In genomic region chr11:18013790-18014507, GRCh38 we compare ENCODE assay signal across 8 cellular contexts. TPM values are rescaled to one million over a fixed set of nuclear protein-coding genes. Genes with fewer than 3 reads are reported as not detected.
DNase-seq lines count a peak whose midpoint lies in the region; ATAC-seq and TF ChIP-seq lines count a peak whose summit lies in the region.

No MANE protein-coding gene starts in this region.

- no peaks in the 10 kb centered on the region for H3K9me3 ChIP-seq in Panc1 (ENCODE audit: control insufficient read depth, insufficient read depth, low read depth, low read length)
- no peaks in the 10 kb centered on the region for H3K9me3 ChIP-seq in effector memory CD4-positive, alpha-beta T cell (ENCODE audit: control insufficient read depth, low read length)

- in situ Hi-C loops in Panc1 (cut with HindIII; ENCODE audit: low pct_unique_long_range_greater_than_20kb, low sequenced_read_pairs), result no loop called here

- no TSS peak for BruUV-seq in Panc1 (replicated peaks; lab: Mats Ljungman, UMichigan)

- intact Hi-C loops in Panc1 (cut with micrococcal nuclease; ENCODE audit: unreplicated experiment), result loop anchor here (5.0 kb wide), 1 partner anchor 88 kb away; no protein-coding TSS in a partner anchor

- peak overlapping the region; percentile 79 for H3K27ac Mint-ChIP-seq in neural crest cell (ENCODE audit: unreplicated experiment)

- DNase-seq in NCI-H1092 treated with DMSO at 0.1 percent for 48 hours (lab: John Stamatoyannopoulos, UW), result peak; percentile 62
- DNase-seq in NCI-H1092 (lab: John Stamatoyannopoulos, UW), result no peak
- no peak for DNase-seq in Panc1 (ENCODE audit: low read depth, low spot score)
- no peak for DNase-seq in effector memory CD4-positive, alpha-beta T cell
- DNase-seq in neural crest cell (ENCODE audit: low read depth, low spot score), result peak; percentile 3
- no peak for DNase-seq in pons (ENCODE audit: low spot score)

- peaks cover 21% of the 10 kb centered on the region for H3K27me3 Mint-ChIP-seq in neural crest cell (ENCODE audit: low read depth)

- no peaks in the 10 kb centered on the region for H3K36me3 ChIP-seq in Panc1 (ENCODE audit: control insufficient read depth, insufficient read depth, low read length)
- no peaks in the 10 kb centered on the region for H3K36me3 ChIP-seq in effector memory CD4-positive, alpha-beta T cell (ENCODE audit: control insufficient read depth, insufficient read depth, low read length)

- peaks cover 9% of the 10 kb centered on the region; the same call in 1 of the 2 replicates for H3K4me1 ChIP-seq in Panc1 (ENCODE audit: control insufficient read depth, insufficient read depth, low read length)
- H3K4me1 ChIP-seq in effector memory CD4-positive, alpha-beta T cell (ENCODE audit: control insufficient read depth, insufficient read depth, low read length, poor library complexity, severe bottlenecking), result peaks cover 7% of the 10 kb centered on the region

- H3K9me3 Mint-ChIP-seq in neural crest cell, result no peaks in the 10 kb centered on the region

- H3K4me1 Mint-ChIP-seq in neural crest cell, result peaks cover 32% of the 10 kb centered on the region

- H3K27ac ChIP-seq in Panc1 (ENCODE audit: low read length), result peak overlapping the region; percentile 77
- H3K27ac ChIP-seq in effector memory CD4-positive, alpha-beta T cell (ENCODE audit: insufficient read depth, low read length, poor library complexity, severe bottlenecking), result peak overlapping the region; percentile 78

- H3K27me3 ChIP-seq in Panc1 (ENCODE audit: control insufficient read depth, insufficient read depth, low read length), result peaks cover 9% of the 10 kb centered on the region; the same call in 1 of the 2 replicates
- H3K27me3 ChIP-seq in effector memory CD4-positive, alpha-beta T cell (replicated peaks; ENCODE audit: control insufficient read depth, insufficient read depth, low read length, poor library complexity, severe bottlenecking), result no peaks in the 10 kb centered on the region

- POLR2A ChIA-PET in Panc1 (lab: Charles Lee), result interaction anchor here (1.3 kb wide), 1 partner anchor 11 kb away, joined by 4 read pairs; no protein-coding TSS in a partner anchor

- peak overlapping the region; percentile 99 for H3K4me3 Mint-ChIP-seq in neural crest cell

- H3K4me3 ChIP-seq in Panc1 (ENCODE audit: low read depth in 2 of 2, low read length in 2 of 2), result peak overlapping the region; percentile 88 to 96
- H3K4me3 ChIP-seq in effector memory CD4-positive, alpha-beta T cell (ENCODE audit: insufficient read depth, low read depth, low read length, poor library complexity, severe bottlenecking), result peak overlapping the region; percentile 81

- no peaks in the 10 kb centered on the region for H3K36me3 Mint-ChIP-seq in neural crest cell (ENCODE audit: low read depth)

- CTCF ChIA-PET in Panc1 (lab: Charles Lee), result no interaction called here

- ATAC-seq in Panc1 (no peak), HG03432 (IDR thresholded peaks at IDR 0.05; ENCODE audit: unreplicated experiment) (no peak), HG02973 (IDR thresholded peaks at IDR 0.05; ENCODE audit: unreplicated experiment) (no peak)

- TF ChIP-seq CTCF in Panc1 (IDR thresholded peaks at IDR 0.05), result no peak
- TF ChIP-seq CTCF in neural crest cell (conservative IDR thresholded peaks at IDR 0.05), result no peak

RNA-seq across cellular contexts. Expression of gene SERGEF, which starts 1.1 kb away (rescaled TPM):
- total RNA-seq in Panc1 (2021; ENCODE audit: unreplicated experiment), result 35.5 TPM
- polyA plus RNA-seq in Panc1 (2012; ENCODE audit: insufficient read length), result 36.6 TPM
- total RNA-seq in neural crest cell, result 29.6 and 41.6 TPM in 2 replicates

RNA-seq across cellular contexts. Expression of gene TPH1, which starts 32.1 kb away (rescaled TPM):
- total RNA-seq in Panc1 (2021; ENCODE audit: unreplicated experiment) (0.05 TPM), neural crest cell (0.66 and 0.82 TPM in 2 replicates)
- polyA plus RNA-seq in Panc1 (2012; ENCODE audit: insufficient read length), result not detected

Comparison
In these comparisons a context has a peak if more than half of its experiments do, and no peak if none do; other contexts are left out.
1. DNase-seq: peak in NCI-H1092 treated with DMSO at 0.1 percent for 48 hours (single experiment) and neural crest cell (single experiment); none in NCI-H1092 (single experiment), Panc1 (single experiment), effector memory CD4-positive, alpha-beta T cell (0 of 3) and pons (single experiment).